ENCODE assay signal across 8 cellular contexts in the genomic region with DNA sequence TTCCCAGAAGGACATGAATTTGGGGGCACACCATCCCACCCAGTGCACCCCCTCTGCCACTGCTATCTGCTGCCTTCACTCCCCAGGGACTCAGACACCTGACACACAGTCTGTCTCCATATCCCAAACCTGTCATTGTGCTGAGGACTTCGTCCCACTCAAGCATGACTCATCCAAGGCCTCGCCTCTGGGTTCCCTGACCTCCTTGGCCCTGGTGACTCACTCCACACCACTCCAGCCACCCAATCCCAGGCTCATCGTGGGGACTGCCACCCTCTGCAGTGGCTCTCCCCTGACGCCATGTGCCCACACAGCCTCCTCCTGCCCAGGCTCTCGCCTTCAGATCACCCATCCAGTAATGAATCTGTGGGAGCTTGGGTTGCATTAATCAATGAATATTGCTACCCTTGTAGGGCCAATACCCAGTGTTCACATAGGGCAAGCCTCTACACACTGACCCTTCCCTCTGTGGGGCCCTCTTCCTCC. TPM values are rescaled to one million over a fixed set of nuclear protein-coding genes. Genes with fewer than 3 reads are reported as not detected.
DNase-seq lines count a peak whose midpoint lies in the region; ATAC-seq and TF ChIP-seq lines count a peak whose summit lies in the region.

No MANE protein-coding gene starts in this region.

- no peaks in the 10 kb centered on the region for H3K36me3 ChIP-seq in adipocyte (ENCODE audit: control insufficient read depth, insufficient read depth, low read length, severe bottlenecking)
- H3K36me3 ChIP-seq in lung (ENCODE audit: control insufficient read depth in 2 of 2, insufficient read depth in 2 of 2, low read length in 2 of 2) = no peaks in the 10 kb centered on the region

- 57 to 78% methylated on average over 5 of the region's 5 CpGs for WGBS in lung, 2 donors

- H3K27me3 ChIP-seq in adipocyte (replicated peaks; ENCODE audit: control insufficient read depth, insufficient read depth, low read length) (no peaks in the 10 kb centered on the region), lung (ENCODE audit: control insufficient read depth, insufficient read depth) (no peaks in the 10 kb centered on the region)

- no peak overlapping the region for H3K9ac ChIP-seq in adipocyte (ENCODE audit: low read length)

- H3K4me1 ChIP-seq in adipocyte (ENCODE audit: control insufficient read depth, insufficient read depth, low read length) (peaks cover 6% of the 10 kb centered on the region), lung (ENCODE audit: control insufficient read depth in 2 of 2, insufficient read depth in 2 of 2, low read length in 2 of 2) (peaks cover 0 to 6% of the 10 kb centered on the region in 2 donors)

- no peak for TF ChIP-seq CTCF in lung (IDR thresholded peaks at IDR 0.05; ENCODE audit: control extremely low read depth, extremely low read depth)

- DNase-seq in CD1c-positive myeloid dendritic cell (ENCODE audit: extremely low spot score) (peak; percentile 95), adipocyte (ENCODE audit: low read depth) (peak; percentile 22), lung (ENCODE audit: low spot score) (peak; percentile 71), SHP77 (lab: John Stamatoyannopoulos, UW) (no peak), NCI-H82 treated with DMSO at 0.1 percent for 48 hours (lab: John Stamatoyannopoulos, UW; ENCODE audit: unreplicated experiment) (no peak), AML-193 (lab: John Stamatoyannopoulos, UW) (no peak)
- no peak for DNase-seq in effector CD8-positive, alpha-beta T cell (lab: John Stamatoyannopoulos, UW)

- no peak overlapping the region for H3K4me3 ChIP-seq in adipocyte (ENCODE audit: low read length)
- no peak overlapping the region for H3K4me3 ChIP-seq in lung

- no peak overlapping the region for H3K27ac ChIP-seq in lung (ENCODE audit: low read depth in 1 of 2, low read length in 1 of 2)

- H3K9me3 ChIP-seq in adipocyte (ENCODE audit: control insufficient read depth, low read length) (no peaks in the 10 kb centered on the region), lung (ENCODE audit: control insufficient read depth in 2 of 2, insufficient read depth in 1 of 2, low read length in 1 of 2) (peaks cover 0 to 3% of the 10 kb centered on the region in 2 donors)

- ATAC-seq in HG03442 (IDR thresholded peaks at IDR 0.05; ENCODE audit: unreplicated experiment) (peak; percentile 64), lung (ENCODE audit: insufficient read depth, low FRiP score) (peak; percentile 87)

RNA-seq across cellular contexts. Expression of gene INSIG1, which starts 6.6 kb away (rescaled TPM):
- 100 to 1,000 TPM; 124 to 264 TPM for total RNA-seq in lung
- polyA plus RNA-seq in lung = 100 to 1,000 TPM in 1 of 2 donors, 10 to 100 TPM in 1; 54.2 to 115 TPM

Comparison
In these comparisons a context has a peak if more than half of its experiments do, and no peak if none do; other contexts are left out.
1. DNase-seq: peak in CD1c-positive myeloid dendritic cell (single experiment), adipocyte (single experiment) and lung (single experiment); none in SHP77 (0 of 2), NCI-H82 treated with DMSO at 0.1 percent for 48 hours (single experiment), AML-193 (0 of 2) and effector CD8-positive, alpha-beta T cell (single experiment).